8 cellular contexts compared by ENCODE assay signal in the genomic region with DNA sequence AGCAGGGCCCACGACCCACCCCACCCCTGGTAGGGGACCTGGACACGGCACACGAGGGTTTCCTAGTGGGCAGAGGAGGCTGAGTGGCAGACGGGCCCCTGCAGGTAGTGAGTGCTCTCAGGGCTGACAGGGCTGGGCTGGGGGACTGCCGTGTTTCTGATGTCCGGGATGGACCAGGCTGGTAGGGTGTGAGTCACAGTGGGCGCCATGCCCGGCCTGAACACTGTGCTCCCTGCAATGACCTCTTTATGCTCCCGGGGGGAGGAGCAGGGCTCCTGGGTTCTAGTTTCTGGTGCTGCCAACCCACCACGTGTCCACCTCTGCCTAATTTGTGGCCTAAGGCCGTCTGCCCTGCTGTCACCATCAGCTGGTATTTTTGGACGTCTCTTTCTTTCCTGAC. TPM values are rescaled to one million over a fixed set of nuclear protein-coding genes. Genes with fewer than 3 reads are reported as not detected.
DNase-seq lines count a peak whose midpoint lies in the region; ATAC-seq and TF ChIP-seq lines count a peak whose summit lies in the region.

No MANE protein-coding gene starts in this region.

- H3K9ac ChIP-seq in muscle layer of colon (ENCODE audit: low read length) = peak overlapping the region; percentile 40

- H3K4me3 ChIP-seq in Panc1 (ENCODE audit: low read depth in 2 of 2, low read length in 2 of 2) = peak overlapping the region; percentile 41 to 49
- H3K4me3 ChIP-seq in muscle layer of colon (ENCODE audit: low read depth in 1 of 2, low read length in 2 of 2) = peak overlapping the region; percentile 14 to 51

- no TSS peak for BruUV-seq in Panc1 (replicated peaks; lab: Mats Ljungman, UMichigan)

- intact Hi-C loops in Panc1 (cut with micrococcal nuclease; ENCODE audit: unreplicated experiment) = no loop called here

- POLR2A ChIA-PET in Panc1 (lab: Charles Lee) = no interaction called here

- H3K9me3 ChIP-seq in Panc1 (ENCODE audit: control insufficient read depth, insufficient read depth, low read depth, low read length) (no peaks in the 10 kb centered on the region), muscle layer of colon (ENCODE audit: low read length) (no peaks in the 10 kb centered on the region)

- peak overlapping the region; percentile 78 for H3K27ac ChIP-seq in Panc1 (ENCODE audit: low read length)
- peak overlapping the region; percentile 51 for H3K27ac ChIP-seq in muscle layer of colon (ENCODE audit: low read depth, low read length)

- no peak for TF ChIP-seq CTCF in Panc1 (IDR thresholded peaks at IDR 0.05)

- no peaks in the 10 kb centered on the region for H3K36me3 ChIP-seq in Panc1 (ENCODE audit: control insufficient read depth, insufficient read depth, low read length)
- peaks cover 15% of the 10 kb centered on the region for H3K36me3 ChIP-seq in muscle layer of colon (ENCODE audit: insufficient read depth, low read length)

- in situ Hi-C loops in Panc1 (cut with HindIII; ENCODE audit: low pct_unique_long_range_greater_than_20kb, low sequenced_read_pairs) = no loop called here

- CTCF ChIA-PET in Panc1 (lab: Charles Lee) = interaction anchor here (0.6 kb wide), 1 partner anchor 102 kb away, joined by 4 read pairs; no protein-coding TSS in a partner anchor

- H3K27ac Mint-ChIP-seq in activated naive CD4-positive, alpha-beta T cell treated with anti-CD3 and anti-CD28 coated beads, Interleukin-2, amount 50 U/mL, for 72 hours = no peak overlapping the region

- DNase-seq in C1 segment of cervical spinal cord (lab: John Stamatoyannopoulos, UW) (peak in 12 of 14 donors; percentile 66 to 98 (median 85)), Panc1 (ENCODE audit: low read depth, low spot score) (peak; percentile 25), Kasumi-1 (lab: John Stamatoyannopoulos, UW) (no peak), NCI-H748 treated with DMSO at 0.1 percent for 48 hours (lab: John Stamatoyannopoulos, UW) (no peak)
- DNase-seq in activated naive CD4-positive, alpha-beta T cell treated with anti-CD3 and anti-CD28 coated beads, Interleukin-2, amount 50 U/mL, for 72 hours (ENCODE audit: low spot score in 2 of 2) = no peak

- H3K27me3 ChIP-seq in Panc1 (ENCODE audit: control insufficient read depth, insufficient read depth, low read length) (no peaks in the 10 kb centered on the region), muscle layer of colon (ENCODE audit: control insufficient read depth in 1 of 2, insufficient read depth in 2 of 2, low read length in 2 of 2) (no peaks in the 10 kb centered on the region)

- H3K36me3 Mint-ChIP-seq in activated naive CD4-positive, alpha-beta T cell treated with anti-CD3 and anti-CD28 coated beads, Interleukin-2, amount 50 U/mL, for 72 hours = no peaks in the 10 kb centered on the region

- ATAC-seq in Panc1 (peak; percentile 79), esophagus mucosa (peak; percentile 78), GM19395 (IDR thresholded peaks at IDR 0.05; ENCODE audit: unreplicated experiment) (no peak)
- ATAC-seq in activated naive CD4-positive, alpha-beta T cell treated with anti-CD3 and anti-CD28 coated beads, Interleukin-2, amount 50 U/mL, for 72 hours = no peak

- H3K4me1 ChIP-seq in Panc1 (ENCODE audit: control insufficient read depth, insufficient read depth, low read length) (peaks cover 46% of the 10 kb centered on the region), muscle layer of colon (ENCODE audit: insufficient read depth, low read length) (peaks cover 52% of the 10 kb centered on the region)

- no peaks in the 10 kb centered on the region for H3K9me3 Mint-ChIP-seq in activated naive CD4-positive, alpha-beta T cell treated with anti-CD3 and anti-CD28 coated beads, Interleukin-2, amount 50 U/mL, for 72 hours

RNA-seq across cellular contexts. Expression of a gene that starts 26.3 kb away (rescaled TPM):
- total RNA-seq in Panc1 (2021; ENCODE audit: unreplicated experiment) (33.0 TPM), esophagus mucosa (148 TPM)
- polyA plus RNA-seq in Panc1 (2012; ENCODE audit: insufficient read length) = 9.9 TPM
- total RNA-seq in activated naive CD4-positive, alpha-beta T cell treated with anti-CD3 and anti-CD28 coated beads, Interleukin-2, amount 50 U/mL, for 72 hours = 1 to 10 TPM in 1 of 2 donors, under 1 TPM in 1; 0.43 to 1.3 TPM

Comparison
In these comparisons a context has a peak if more than half of its experiments do, and no peak if none do; other contexts are left out.
1. DNase-seq: peak in C1 segment of cervical spinal cord (12 of 14) and Panc1 (single experiment); none in Kasumi-1 (0 of 2), NCI-H748 treated with DMSO at 0.1 percent for 48 hours (single experiment) and activated naive CD4-positive, alpha-beta T cell treated with anti-CD3 and anti-CD28 coated beads, Interleukin-2, amount 50 U/mL, for 72 hours (0 of 2).
2. ATAC-seq: peak in Panc1 (single experiment) and esophagus mucosa (single experiment); none in GM19395 (single experiment) and activated naive CD4-positive, alpha-beta T cell treated with anti-CD3 and anti-CD28 coated beads, Interleukin-2, amount 50 U/mL, for 72 hours (0 of 2).
3. RNA of a gene that starts 26.3 kb away (total RNA-seq): 148 TPM in esophagus mucosa (single experiment) and 33.0 TPM in Panc1 (single experiment); 0.43 to 1.3 TPM in activated naive CD4-positive, alpha-beta T cell treated with anti-CD3 and anti-CD28 coated beads, Interleukin-2, amount 50 U/mL, for 72 hours; every median in the first group is over 10 times any median in the second.